20 cellular contexts compared by ENCODE assay signal in the genomic region with DNA sequence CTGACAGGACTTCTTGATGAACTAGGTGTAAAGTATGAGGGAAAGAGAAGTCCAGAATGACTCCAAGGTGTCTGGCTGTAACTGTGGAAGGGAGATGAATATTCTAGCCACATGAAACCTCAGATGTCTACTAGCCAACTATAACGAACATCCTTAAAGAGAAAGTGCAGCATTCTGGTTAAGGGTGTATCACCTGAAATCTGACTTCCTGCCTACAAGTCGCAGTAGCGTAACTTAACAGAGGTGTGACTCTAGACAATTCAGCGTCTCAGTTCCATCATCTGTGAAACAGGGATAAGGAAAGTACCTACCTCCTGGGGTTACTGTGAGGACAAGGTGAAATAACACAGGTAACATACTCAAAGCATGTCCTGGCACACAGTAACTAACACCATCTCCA.
DNase-seq lines count a peak whose midpoint lies in the region; ATAC-seq, FAIRE-seq and TF ChIP-seq lines count a peak whose summit lies in the region.
"Had no signal": no experiment of that assay in that cellular context is flagged by ENCODE, and none has a peak within 500 bp of the region (broad histone marks: within the 10 kb centered on the region; RNA-seq: fewer than 3 reads in every experiment).

No MANE protein-coding gene starts in this region.

- peak overlapping the region; percentile 16 for H3K27ac Mint-ChIP-seq in activated CD8-positive, alpha-beta T cell treated with anti-CD3 and anti-CD28 coated beads for 36 hours
- H3K27ac Mint-ChIP-seq in activated CD8-positive, alpha-beta T cell treated with anti-CD3 and anti-CD28 coated beads, Interleukin-2, amount 10 ng/mL, durations not matched to agents 7 days and 5 days: no peak overlapping the region
- peak overlapping the region; percentile 16 for H3K27ac Mint-ChIP-seq in CD4-positive, alpha-beta T cell
- H3K27ac Mint-ChIP-seq in effector memory CD8-positive, alpha-beta T cell: peak overlapping the region in 1 of 2 donors; percentile 25

- H3K4me1 ChIP-seq in uterus (no peaks in the 10 kb centered on the region), hepatocyte (ENCODE audit: insufficient read depth) (no peaks in the 10 kb centered on the region)
- H3K4me1 ChIP-seq: BLaER1, Caco-2 had no signal

- H3K9me3 Mint-ChIP-seq in activated CD8-positive, alpha-beta T cell treated with anti-CD3 and anti-CD28 coated beads for 36 hours: no peaks in the 10 kb centered on the region
- H3K9me3 Mint-ChIP-seq in activated CD8-positive, alpha-beta T cell treated with anti-CD3 and anti-CD28 coated beads, Interleukin-2, amount 10 ng/mL, durations not matched to agents 7 days and 5 days (ENCODE audit: insufficient read depth): no peaks in the 10 kb centered on the region
- H3K9me3 Mint-ChIP-seq in CD4-positive, alpha-beta T cell: no peaks in the 10 kb centered on the region
- H3K9me3 Mint-ChIP-seq in effector memory CD8-positive, alpha-beta T cell: no peaks in the 10 kb centered on the region

- TF ChIP-seq POLR2A in H54 (IDR thresholded peaks at IDR 0.05; ENCODE audit: low read depth, low read length) (no peak), uterus (IDR thresholded peaks at IDR 0.05) (no peak)

- no peaks in the 10 kb centered on the region for H3K79me2 ChIP-seq in hepatocyte

- H3K9me3 ChIP-seq in CD4-positive, alpha-beta T cell (ENCODE audit: control insufficient read depth, low read length): no peaks in the 10 kb centered on the region
- H3K9me3 ChIP-seq in uterus (no peaks in the 10 kb centered on the region), hepatocyte (ENCODE audit: low read depth) (no peaks in the 10 kb centered on the region)
- H3K9me3 ChIP-seq: BLaER1, Caco-2 had no signal

- FAIRE-seq in H54 (lab: Jason Lieb, UNC): peak; percentile 23
- FAIRE-seq: A204.1 had no signal

- CTCF ChIA-PET in activated CD8-positive, alpha-beta T cell treated with anti-CD3 and anti-CD28 coated beads for 36 hours (lab: Charles Lee): interaction anchor here (0.7 to 1.2 kb wide), 2 partner anchors 9 to 118 kb away, joined by 3 to 5 read pairs; no protein-coding TSS in a partner anchor
- CTCF ChIA-PET in activated CD8-positive, alpha-beta T cell treated with anti-CD3 and anti-CD28 coated beads, Interleukin-2, amount 10 ng/mL, durations not matched to agents 7 days and 5 days (lab: Charles Lee): interaction anchor here (2.0 kb wide), 1 partner anchor 12 kb away, joined by 6 read pairs; no protein-coding TSS in a partner anchor
- CTCF ChIA-PET in CD4-positive, alpha-beta T cell (lab: Charles Lee): interaction anchor here (2.3 kb wide), 1 partner anchor 13 kb away, joined by 6 read pairs; no protein-coding TSS in a partner anchor

- H3K27me3 Mint-ChIP-seq in activated CD8-positive, alpha-beta T cell treated with anti-CD3 and anti-CD28 coated beads for 36 hours: no peaks in the 10 kb centered on the region
- no peaks in the 10 kb centered on the region for H3K27me3 Mint-ChIP-seq in activated CD8-positive, alpha-beta T cell treated with anti-CD3 and anti-CD28 coated beads, Interleukin-2, amount 10 ng/mL, durations not matched to agents 7 days and 5 days (ENCODE audit: low read depth)
- no peaks in the 10 kb centered on the region for H3K27me3 Mint-ChIP-seq in CD4-positive, alpha-beta T cell
- no peaks in the 10 kb centered on the region for H3K27me3 Mint-ChIP-seq in effector memory CD8-positive, alpha-beta T cell

- WGBS in hepatocyte (ENCODE audit: low lambda C conversion rate, missing lambda C conversion rate): 96% methylated on average over 4 of the region's 4 CpGs

- no peaks in the 10 kb centered on the region for H3K36me3 ChIP-seq in uterus
- H3K36me3 ChIP-seq in hepatocyte (replicated peaks; ENCODE audit: insufficient read depth, low read depth): no peaks in the 10 kb centered on the region

- no peak for TF ChIP-seq CTCF in activated CD8-positive, alpha-beta T cell treated with anti-CD3 and anti-CD28 coated beads for 36 hours (IDR thresholded peaks at IDR 0.05)
- no peak for TF ChIP-seq CTCF in CD4-positive, alpha-beta T cell (IDR thresholded peaks at IDR 0.05)
- TF ChIP-seq CTCF in uterus (IDR thresholded peaks at IDR 0.05) (no peak), hepatocyte (IDR thresholded peaks at IDR 0.05; ENCODE audit: poor library complexity) (no peak)

- no peaks in the 10 kb centered on the region for H3K27me3 ChIP-seq in CD4-positive, alpha-beta T cell (ENCODE audit: control insufficient read depth, insufficient read depth, low read length)
- H3K27me3 ChIP-seq in uterus: no peaks in the 10 kb centered on the region
- no peaks in the 10 kb centered on the region for H3K27me3 ChIP-seq in hepatocyte
- H3K27me3 ChIP-seq: BLaER1 had no signal

- ATAC-seq in activated CD8-positive, alpha-beta T cell treated with anti-CD3 and anti-CD28 coated beads for 36 hours: peak; percentile 24
- ATAC-seq in activated CD8-positive, alpha-beta T cell treated with anti-CD3 and anti-CD28 coated beads, Interleukin-2, amount 10 ng/mL, durations not matched to agents 7 days and 5 days: no peak
- ATAC-seq in CD4-positive, alpha-beta T cell (ENCODE audit: poor library complexity): no peak
- peak; percentile 67 for ATAC-seq in effector memory CD8-positive, alpha-beta T cell (replicated peaks)
- ATAC-seq: Panc1 had no signal

- H3K4me3 ChIP-seq in uterus (no peak overlapping the region), hepatocyte (no peak overlapping the region)
- H3K4me3 ChIP-seq: BLaER1 had no signal

- H3K9me2 ChIP-seq in hepatocyte (replicated peaks; ENCODE audit: insufficient read depth): no peaks in the 10 kb centered on the region

- POLR2A ChIA-PET in activated CD8-positive, alpha-beta T cell treated with anti-CD3 and anti-CD28 coated beads for 36 hours (lab: Charles Lee): no interaction called here
- POLR2A ChIA-PET in activated CD8-positive, alpha-beta T cell treated with anti-CD3 and anti-CD28 coated beads, Interleukin-2, amount 10 ng/mL, durations not matched to agents 7 days and 5 days (lab: Charles Lee): no interaction called here
- POLR2A ChIA-PET in CD4-positive, alpha-beta T cell (lab: Charles Lee): no interaction called here

- H2AFZ ChIP-seq in hepatocyte: no peak overlapping the region

- no peaks in the 10 kb centered on the region for H3K4me1 Mint-ChIP-seq in activated CD8-positive, alpha-beta T cell treated with anti-CD3 and anti-CD28 coated beads for 36 hours (ENCODE audit: low read depth)
- no peaks in the 10 kb centered on the region for H3K4me1 Mint-ChIP-seq in activated CD8-positive, alpha-beta T cell treated with anti-CD3 and anti-CD28 coated beads, Interleukin-2, amount 10 ng/mL, durations not matched to agents 7 days and 5 days (ENCODE audit: low read depth)
- peaks cover 7% of the 10 kb centered on the region for H3K4me1 Mint-ChIP-seq in CD4-positive, alpha-beta T cell (ENCODE audit: low read depth)
- peaks cover 5 to 6% of the 10 kb centered on the region in 2 donors for H3K4me1 Mint-ChIP-seq in effector memory CD8-positive, alpha-beta T cell (ENCODE audit: low read depth in 2 of 2)

- H3K27ac ChIP-seq in CD4-positive, alpha-beta T cell (ENCODE audit: low read depth, low read length): no peak overlapping the region
- H3K27ac ChIP-seq in uterus (no peak overlapping the region), hepatocyte (no peak overlapping the region)
- H3K27ac ChIP-seq: BLaER1 had no signal

- no peak overlapping the region for H3K4me2 ChIP-seq in hepatocyte
- H3K4me2 ChIP-seq: BLaER1 had no signal

- H3K4me3 Mint-ChIP-seq in activated CD8-positive, alpha-beta T cell treated with anti-CD3 and anti-CD28 coated beads for 36 hours: no peak overlapping the region
- no peak overlapping the region for H3K4me3 Mint-ChIP-seq in activated CD8-positive, alpha-beta T cell treated with anti-CD3 and anti-CD28 coated beads, Interleukin-2, amount 10 ng/mL, durations not matched to agents 7 days and 5 days
- H3K4me3 Mint-ChIP-seq in CD4-positive, alpha-beta T cell: no peak overlapping the region
- H3K4me3 Mint-ChIP-seq in effector memory CD8-positive, alpha-beta T cell: no peak overlapping the region

- H4K20me1 ChIP-seq in hepatocyte (ENCODE audit: insufficient read depth, poor library complexity, severe bottlenecking): no peaks in the 10 kb centered on the region

- intact Hi-C loops in activated CD8-positive, alpha-beta T cell treated with anti-CD3 and anti-CD28 coated beads for 36 hours (cut with micrococcal nuclease): no loop called here
- intact Hi-C loops in CD4-positive, alpha-beta T cell (cut with DNase I, micrococcal nuclease): loop anchor here in 1 of 2 experiments (5.0 kb wide), 2 partner anchors 40 to 110 kb away; no protein-coding TSS in a partner anchor
- intact Hi-C loops in uterus (cut with DNase I; ENCODE audit: low total_unique reads): no loop called here

- no peak for DNase-seq in activated CD8-positive, alpha-beta T cell treated with anti-CD3 and anti-CD28 coated beads for 36 hours
- DNase-seq in activated CD8-positive, alpha-beta T cell treated with anti-CD3 and anti-CD28 coated beads, Interleukin-2, amount 10 ng/mL, durations not matched to agents 7 days and 5 days: no peak
- DNase-seq in CD4-positive, alpha-beta T cell: no peak
- DNase-seq in H54 (ENCODE audit: insufficient read length, low spot score) (no peak), uterus (no peak), mucosa of gallbladder (ENCODE audit: low spot score) (no peak), hepatocyte (ENCODE audit: low spot score) (no peak)
- DNase-seq in effector memory CD8-positive, alpha-beta T cell: no peak
- DNase-seq: Caco-2, DMS153, EL, HCEC 1CT, NCI-H1105 treated with DMSO at 0.1 percent for 48 hours, NCI-H1694 treated with DMSO at 0.1 percent for 48 hours, NCI-H2107, NCI-H2227 treated with DMSO at 0.1 percent for 48 hours, NCI-H524 had no signal

- peaks cover 43% of the 10 kb centered on the region for H3K36me3 Mint-ChIP-seq in activated CD8-positive, alpha-beta T cell treated with anti-CD3 and anti-CD28 coated beads for 36 hours (ENCODE audit: low read depth)
- H3K36me3 Mint-ChIP-seq in activated CD8-positive, alpha-beta T cell treated with anti-CD3 and anti-CD28 coated beads, Interleukin-2, amount 10 ng/mL, durations not matched to agents 7 days and 5 days (ENCODE audit: low read depth): peaks cover 35% of the 10 kb centered on the region
- H3K36me3 Mint-ChIP-seq in CD4-positive, alpha-beta T cell (ENCODE audit: low read depth): peaks cover 92% of the 10 kb centered on the region
- peaks cover 78% of the 10 kb centered on the region for H3K36me3 Mint-ChIP-seq in effector memory CD8-positive, alpha-beta T cell (ENCODE audit: insufficient read depth)

Comparison
In these comparisons a context has a peak if more than half of its experiments do, and no peak if none do; other contexts are left out.
1. ATAC-seq: peak in activated CD8-positive, alpha-beta T cell treated with anti-CD3 and anti-CD28 coated beads for 36 hours (single experiment) and effector memory CD8-positive, alpha-beta T cell (single experiment); none in activated CD8-positive, alpha-beta T cell treated with anti-CD3 and anti-CD28 coated beads, Interleukin-2, amount 10 ng/mL, durations not matched to agents 7 days and 5 days (single experiment) and CD4-positive, alpha-beta T cell (single experiment).